Comparison of ENCODE assay signal across 18 cellular contexts in genomic region chr11:72578541-72578940, GRCh38.
DNase-seq lines count a peak whose midpoint lies in the region; ATAC-seq and TF ChIP-seq lines count a peak whose summit lies in the region.
"Had no signal": no experiment of that assay in that cellular context is flagged by ENCODE, and none has a peak within 500 bp of the region (broad histone marks: within the 10 kb centered on the region; RNA-seq: fewer than 3 reads in every experiment).

No MANE protein-coding gene starts in this region.

- intact Hi-C loops in CD14-positive monocyte (cut with micrococcal nuclease): loop anchor here in 1 of 2 donors (5.0 kb wide), 1 partner anchor 106 kb away; no protein-coding TSS in a partner anchor
- intact Hi-C loops in upper lobe of right lung (cut with DNase I): loop anchor here (10.0 kb wide), 1 partner anchor 104 kb away; no protein-coding TSS in a partner anchor

- TF ChIP-seq CTCF in CD14-positive monocyte (IDR thresholded peaks at IDR 0.05) (no peak), upper lobe of right lung (IDR thresholded peaks at IDR 0.05) (no peak), GM13977 (IDR thresholded peaks at IDR 0.05; ENCODE audit: extremely low read depth, insufficient read depth, missing control alignments) (no peak)

- no peak for ATAC-seq in upper lobe of right lung

- no peak overlapping the region for H3K27ac ChIP-seq in upper lobe of right lung

- H3K27ac Mint-ChIP-seq in activated naive CD4-positive, alpha-beta T cell treated with anti-CD3 and anti-CD28 coated beads, Interleukin-2, amount 50 U/mL, for 24 hours: peak overlapping the region; percentile 46
- H3K27ac Mint-ChIP-seq in CD14-positive monocyte: peak overlapping the region in 1 of 7 donors; percentile 46
- H3K27ac Mint-ChIP-seq: CD4-positive, alpha-beta T cell; H9 had no signal

- no peaks in the 10 kb centered on the region for H3K9me3 Mint-ChIP-seq in activated naive CD4-positive, alpha-beta T cell treated with anti-CD3 and anti-CD28 coated beads, Interleukin-2, amount 50 U/mL, for 24 hours
- H3K9me3 Mint-ChIP-seq in CD14-positive monocyte: peaks cover 0 to 4% (median under 1%) of the 10 kb centered on the region in 7 donors
- H3K9me3 Mint-ChIP-seq: CD4-positive, alpha-beta T cell; H9; IgD-negative memory B cell had no signal

- no peak for DNase-seq in activated naive CD4-positive, alpha-beta T cell treated with Interleukin-2 at 50 U/mL for 16 hours
- DNase-seq in CD14-positive monocyte (ENCODE audit: low spot score) (peak; percentile 33), mesenteric fat pad (ENCODE audit: low spot score) (peak; percentile 74), upper lobe of right lung (peak; percentile 37), NAMALWA (ENCODE audit: low spot score) (no peak), GM13977 (ENCODE audit: low spot score) (no peak)
- DNase-seq: DMS79; H9; Kasumi-1; NCI-H1105 treated with DMSO at 0.1 percent for 48 hours; NCI-H187; NCI-H2171; NCI-H446; NK-92 treated with Interleukin-12 subunit alpha and Interleukin-12 subunit beta, amount 100 ng/mL, for 24 hours; SIG-M5 had no signal

- H3K9me3 ChIP-seq in upper lobe of right lung: no peaks in the 10 kb centered on the region

- no peaks in the 10 kb centered on the region for H3K4me1 ChIP-seq in upper lobe of right lung

- no peaks in the 10 kb centered on the region for H3K36me3 Mint-ChIP-seq in activated naive CD4-positive, alpha-beta T cell treated with anti-CD3 and anti-CD28 coated beads, Interleukin-2, amount 50 U/mL, for 24 hours
- no peaks in the 10 kb centered on the region for H3K36me3 Mint-ChIP-seq in CD14-positive monocyte

- peaks cover 3% of the 10 kb centered on the region for H3K27me3 Mint-ChIP-seq in activated naive CD4-positive, alpha-beta T cell treated with anti-CD3 and anti-CD28 coated beads, Interleukin-2, amount 50 U/mL, for 24 hours
- H3K27me3 Mint-ChIP-seq in CD14-positive monocyte (ENCODE audit: low read depth in 3 of 3): peaks cover 22 to 36% (median 26%) of the 10 kb centered on the region in 3 donors

- H3K4me3 Mint-ChIP-seq in activated naive CD4-positive, alpha-beta T cell treated with anti-CD3 and anti-CD28 coated beads, Interleukin-2, amount 50 U/mL, for 24 hours: no peak overlapping the region
- no peak overlapping the region for H3K4me3 Mint-ChIP-seq in CD14-positive monocyte
- H3K4me3 Mint-ChIP-seq: CD4-positive, alpha-beta T cell; H9; IgD-negative memory B cell had no signal

- peaks cover 4% of the 10 kb centered on the region for H3K4me1 Mint-ChIP-seq in activated naive CD4-positive, alpha-beta T cell treated with anti-CD3 and anti-CD28 coated beads, Interleukin-2, amount 50 U/mL, for 24 hours
- peaks cover 11% of the 10 kb centered on the region for H3K4me1 Mint-ChIP-seq in CD14-positive monocyte

- H3K36me3 ChIP-seq in upper lobe of right lung: no peaks in the 10 kb centered on the region

- H3K27me3 ChIP-seq in upper lobe of right lung: no peaks in the 10 kb centered on the region

- in situ Hi-C loops in GM13977 (cut with MboI; ENCODE audit: low pct_unique_long_range_greater_than_20kb, low sequenced_read_pairs, unreplicated experiment): loop anchor here (10.0 kb wide), 1 partner anchor 104 kb away; no protein-coding TSS in a partner anchor

- H3K4me3 ChIP-seq in upper lobe of right lung: no peak overlapping the region

Comparison
In these comparisons a context has a peak if more than half of its experiments do, and no peak if none do; other contexts are left out.
1. DNase-seq: peak in CD14-positive monocyte (single experiment), mesenteric fat pad (single experiment) and upper lobe of right lung (single experiment); none in activated naive CD4-positive, alpha-beta T cell treated with Interleukin-2 at 50 U/mL for 16 hours (single experiment), NAMALWA (single experiment) and GM13977 (single experiment).